Comparison of ENCODE assay signal across 1 cellular context in genomic region chr20:34755367-34755766, GRCh38.
TF ChIP-seq lines count a peak whose summit lies in the region.

No MANE protein-coding gene starts in this region.

TF ChIP-seq in GM12878, 131 proteins besides CTCF, POLR2A, EP300 and RAD21 (continued from another document and continues in another):
- TF ChIP-seq BCL3 (IDR thresholded peaks at IDR 0.05; ENCODE audit: borderline replicate concordance, insufficient read depth, low read depth, low read length, poor library complexity, severe bottlenecking) = no peak
- TF ChIP-seq ZNF687 (IDR thresholded peaks at IDR 0.05) = no peak
- no peak for TF ChIP-seq NR2C1 (IDR thresholded peaks at IDR 0.05)
- TF ChIP-seq ETV6 (conservative IDR thresholded peaks at IDR 0.05 in 1 of 2, IDR thresholded peaks at IDR 0.05 in 1 of 2; ENCODE audit: borderline replicate concordance in 1 of 2, low read depth in 1 of 2) = no peak
- peak; percentile 72 to 82 for TF ChIP-seq IKZF2 (IDR thresholded peaks at IDR 0.05)
- TF ChIP-seq PKNOX1 (IDR thresholded peaks at IDR 0.05) = 0 out of 2 replicates have a peak, but pooled peaks have one; percentile 22
- no peak for TF ChIP-seq EGR1 (IDR thresholded peaks at IDR 0.05; ENCODE audit: borderline replicate concordance in 1 of 2, low read depth in 2 of 2, low read length in 2 of 2)
- peak; percentile 98 for TF ChIP-seq TCF7 (IDR thresholded peaks at IDR 0.05; ENCODE audit: borderline replicate concordance)
- no peak for TF ChIP-seq ZZZ3 (IDR thresholded peaks at IDR 0.05; ENCODE audit: control insufficient read depth, insufficient read length, low read depth)
- TF ChIP-seq HDGF (IDR thresholded peaks at IDR 0.05) = no peak
- TF ChIP-seq ATF2 (IDR thresholded peaks at IDR 0.05; ENCODE audit: low read length) = peak; percentile 86
- no peak for TF ChIP-seq STAT3 (IDR thresholded peaks at IDR 0.05; ENCODE audit: low read depth, low read length)
- 0 out of 2 replicates have a peak, but pooled peaks have one; percentile 31 for TF ChIP-seq GABPA (IDR thresholded peaks at IDR 0.05; ENCODE audit: low read depth)
- no peak for TF ChIP-seq FOXK2 (IDR thresholded peaks at IDR 0.05)
- no peak for TF ChIP-seq HDAC6 (IDR thresholded peaks at IDR 0.05; ENCODE audit: unreplicated experiment)
- peak; percentile 93 for TF ChIP-seq JUNB (IDR thresholded peaks at IDR 0.05)
- peak; percentile 21; the same call in 1 of the 2 replicates for TF ChIP-seq TBL1XR1 (IDR thresholded peaks at IDR 0.05; ENCODE audit: low read depth, low read length)
- TF ChIP-seq ATF7 (IDR thresholded peaks at IDR 0.05; ENCODE audit: low read depth) = peak; percentile 62
- no peak for TF ChIP-seq MLLT1 (IDR thresholded peaks at IDR 0.05)
- peak; percentile 95 for TF ChIP-seq NFIC (IDR thresholded peaks at IDR 0.05; ENCODE audit: low read depth, low read length)
- TF ChIP-seq YY1 (IDR thresholded peaks at IDR 0.05; ENCODE audit: low read depth, low read length) = no peak
- peak; percentile 59; the same call in 1 of the 2 replicates for TF ChIP-seq EED (IDR thresholded peaks at IDR 0.05; ENCODE audit: low read depth)
- no peak for TF ChIP-seq CBX5 (IDR thresholded peaks at IDR 0.05; ENCODE audit: low read depth)
- no peak for TF ChIP-seq BCLAF1 (IDR thresholded peaks at IDR 0.05)
- no peak for TF ChIP-seq USF2 (IDR thresholded peaks at IDR 0.05; ENCODE audit: borderline replicate concordance, low read depth, low read length)
- TF ChIP-seq ZNF622 (IDR thresholded peaks at IDR 0.05) = no peak
- TF ChIP-seq ZNF592 (IDR thresholded peaks at IDR 0.05) = no peak
- no peak for TF ChIP-seq CEBPB (IDR thresholded peaks at IDR 0.05; ENCODE audit: borderline replicate concordance in 1 of 2, low read depth in 2 of 2, low read length in 2 of 2)
- peak; percentile 91; the same call in 1 of the 2 replicates for TF ChIP-seq FOXM1 (IDR thresholded peaks at IDR 0.05; ENCODE audit: low read depth, low read length)
- no peak for TF ChIP-seq MAX (IDR thresholded peaks at IDR 0.05; ENCODE audit: low read depth, low read length)
- no peak for TF ChIP-seq USF1 (IDR thresholded peaks at IDR 0.05; ENCODE audit: borderline replicate concordance, extremely low read length, insufficient read depth, low read depth, low read length)
- TF ChIP-seq RBBP5 (conservative IDR thresholded peaks at IDR 0.05) = no peak
- TF ChIP-seq PBX3 (IDR thresholded peaks at IDR 0.05; ENCODE audit: insufficient replicate concordance, low read depth, low read length) = no peak
- no peak for TF ChIP-seq RELA (IDR thresholded peaks at IDR 0.05; ENCODE audit: borderline replicate concordance, partially characterized antibody)
- TF ChIP-seq PAX5 (IDR thresholded peaks at IDR 0.05; ENCODE audit: borderline replicate concordance, low read depth, low read length) = no peak
- no peak for TF ChIP-seq JUND (IDR thresholded peaks at IDR 0.05; ENCODE audit: low read depth, low read length)
- no peak for TF ChIP-seq CHD2 (IDR thresholded peaks at IDR 0.05; ENCODE audit: borderline replicate concordance, low read depth, low read length)
- TF ChIP-seq ZBED1 (IDR thresholded peaks at IDR 0.05; ENCODE audit: borderline replicate concordance) = peak; percentile 44; the same call in 1 of the 2 replicates
- TF ChIP-seq MEF2A (IDR thresholded peaks at IDR 0.05; ENCODE audit: insufficient read depth, low read depth, low read length) = peak; percentile 99
- TF ChIP-seq RFX5 (IDR thresholded peaks at IDR 0.05; ENCODE audit: low read depth, low read length) = no peak
- TF ChIP-seq HDAC2 (IDR thresholded peaks at IDR 0.05) = no peak
- TF ChIP-seq SPI1 (IDR thresholded peaks at IDR 0.05; ENCODE audit: borderline replicate concordance, insufficient read depth, low read depth, low read length) = peak; percentile 94
